28 cellular contexts compared by ENCODE assay signal in genomic region chr13:113150545-113151365, GRCh38. TPM values are rescaled to one million over a fixed set of nuclear protein-coding genes. Genes with fewer than 3 reads are reported as not detected.
A peak's percentile ranks its signal among the peaks of the same experiment; 100 is the strongest.
DNase-seq lines count a peak whose midpoint lies in the region; ATAC-seq and TF ChIP-seq lines count a peak whose summit lies in the region.
"Had no signal": no experiment of that assay in that cellular context is flagged by ENCODE, and none has a peak within 500 bp of the region (broad histone marks: within the 10 kb centered on the region; RNA-seq: fewer than 3 reads in every experiment).

No MANE protein-coding gene starts in this region.

- H3F3A ChIP-seq in neural progenitor cell (ENCODE audit: low read depth): peaks cover 28% of the 10 kb centered on the region

- H3K9me2 ChIP-seq in hepatocyte (replicated peaks; ENCODE audit: insufficient read depth): no peaks in the 10 kb centered on the region

- WGBS in hepatocyte (ENCODE audit: low lambda C conversion rate, missing lambda C conversion rate): 89% methylated on average over 30 of the region's 31 CpGs
- WGBS in upper lobe of left lung, 2 donors: 90 to 92% methylated on average over 25 to 31 of the region's 31 CpGs
- WGBS in prostate gland: 87% methylated on average over 31 of the region's 31 CpGs

- H3K27ac Mint-ChIP-seq in Caco-2 (ENCODE audit: unreplicated experiment) (peak overlapping the region; percentile 46), neural progenitor cell (peak overlapping the region; percentile 63)
- H3K27ac Mint-ChIP-seq: activated CD4-positive, alpha-beta T cell treated with anti-CD3 and anti-CD28 coated beads, Interleukin-2, amount 10 ng/mL, durations not matched to agents 7 days and 5 days; memory B cell had no signal

- POLR2A ChIA-PET in Caco-2 (lab: Charles Lee): no interaction called here
- POLR2A ChIA-PET in HEK293 (lab: Yijun Ruan, JAX): no interaction called here

- no peak overlapping the region for H3K4me3 ChIP-seq in Caco-2 (ENCODE audit: low read depth, low read length)
- H3K4me3 ChIP-seq in HEK293 (ENCODE audit: low read depth, low read length): no peak overlapping the region
- H3K4me3 ChIP-seq in hepatocyte: no peak overlapping the region
- H3K4me3 ChIP-seq in neural progenitor cell: no peak overlapping the region
- no peak overlapping the region for H3K4me3 ChIP-seq in upper lobe of left lung
- H3K4me3 ChIP-seq in prostate gland: no peak overlapping the region
- H3K4me3 ChIP-seq: psoas muscle, skin epidermis, testis had no signal

- no peak for TF ChIP-seq CTCF in Caco-2 (IDR thresholded peaks at IDR 0.05; ENCODE audit: insufficient read depth in 1 of 2, low read depth in 1 of 2, low read length in 1 of 2, severe bottlenecking in 1 of 2, unreplicated experiment in 1 of 2)
- no peak for TF ChIP-seq CTCF in HEK293 (tag by site-specific recombination; IDR thresholded peaks at IDR 0.05)
- TF ChIP-seq CTCF in hepatocyte (IDR thresholded peaks at IDR 0.05; ENCODE audit: poor library complexity): no peak
- TF ChIP-seq CTCF in neural progenitor cell (IDR thresholded peaks at IDR 0.05): no peak
- no peak for TF ChIP-seq CTCF in upper lobe of left lung (IDR thresholded peaks at IDR 0.05)
- no peak for TF ChIP-seq CTCF in prostate gland (IDR thresholded peaks at IDR 0.05)

- H3K36me3 ChIP-seq in Caco-2 (ENCODE audit: control insufficient read depth, insufficient read depth, low read length) (no peaks in the 10 kb centered on the region; the same call in 1 of the 2 replicates), HEK293 (ENCODE audit: control insufficient read depth in 2 of 2, insufficient read depth in 1 of 2, low read length in 2 of 2) (no peaks in the 10 kb centered on the region), hepatocyte (replicated peaks; ENCODE audit: insufficient read depth, low read depth) (no peaks in the 10 kb centered on the region), neural progenitor cell (no peaks in the 10 kb centered on the region), upper lobe of left lung (no peaks in the 10 kb centered on the region), prostate gland (no peaks in the 10 kb centered on the region)

- peaks cover 13% of the 10 kb centered on the region for H3K4me1 ChIP-seq in Caco-2
- H3K4me1 ChIP-seq in HEK293 (ENCODE audit: control insufficient read depth, insufficient read depth, low read length): peaks cover 2% of the 10 kb centered on the region
- H3K4me1 ChIP-seq in hepatocyte (ENCODE audit: insufficient read depth): peaks cover 13% of the 10 kb centered on the region
- peaks cover 6% of the 10 kb centered on the region for H3K4me1 ChIP-seq in neural progenitor cell
- peaks cover 10 to 23% (median 15%) of the 10 kb centered on the region in 4 donors for H3K4me1 ChIP-seq in upper lobe of left lung
- no peaks in the 10 kb centered on the region for H3K4me1 ChIP-seq in prostate gland (replicated peaks)
- H3K4me1 ChIP-seq: testis had no signal

- BruUV-seq in Caco-2 (replicated peaks; lab: Mats Ljungman, UMichigan): no TSS peak

- no peak for TF ChIP-seq EP300 in upper lobe of left lung (IDR thresholded peaks at IDR 0.05)

- no peak overlapping the region for H3K4me3 Mint-ChIP-seq in Caco-2 (ENCODE audit: unreplicated experiment)
- peak overlapping the region; percentile 25 for H3K4me3 Mint-ChIP-seq in neural progenitor cell
- H3K4me3 Mint-ChIP-seq: activated CD4-positive, alpha-beta T cell treated with anti-CD3 and anti-CD28 coated beads, Interleukin-2, amount 10 ng/mL, durations not matched to agents 7 days and 5 days had no signal

- no peak for ATAC-seq in HG02763 (IDR thresholded peaks at IDR 0.05; ENCODE audit: unreplicated experiment)
- no peak for ATAC-seq in upper lobe of left lung (ENCODE audit: low FRiP score in 2 of 2)
- ATAC-seq: activated naive CD4-positive, alpha-beta T cell treated with anti-CD3 and anti-CD28 coated beads, Interleukin-2, amount 50 U/mL, for 72 hours; esophagus mucosa; psoas muscle had no signal

- TF ChIP-seq POLR2A in upper lobe of left lung (IDR thresholded peaks at IDR 0.05) (no peak), prostate gland (IDR thresholded peaks at IDR 0.05) (no peak)

- H3K9me3 Mint-ChIP-seq in Caco-2 (ENCODE audit: unreplicated experiment): peaks cover 6% of the 10 kb centered on the region
- no peaks in the 10 kb centered on the region for H3K9me3 Mint-ChIP-seq in neural progenitor cell

- no peaks in the 10 kb centered on the region for H3K79me2 ChIP-seq in hepatocyte
- H3K79me2 ChIP-seq in neural progenitor cell (ENCODE audit: low read depth): no peaks in the 10 kb centered on the region

- H3K4me1 Mint-ChIP-seq in Caco-2 (ENCODE audit: low read depth, unreplicated experiment) (peaks cover 16% of the 10 kb centered on the region), neural progenitor cell (peaks cover 29% of the 10 kb centered on the region)

- H3K9me3 ChIP-seq in Caco-2 (no peaks in the 10 kb centered on the region), HEK293 (ENCODE audit: control insufficient read depth, insufficient read depth, low read depth, low read length) (no peaks in the 10 kb centered on the region), hepatocyte (ENCODE audit: low read depth) (no peaks in the 10 kb centered on the region), neural progenitor cell (ENCODE audit: low read depth) (no peaks in the 10 kb centered on the region), upper lobe of left lung (no peaks in the 10 kb centered on the region), prostate gland (no peaks in the 10 kb centered on the region)
- H3K9me3 ChIP-seq: psoas muscle, testis had no signal

- H4K20me1 ChIP-seq in hepatocyte (ENCODE audit: insufficient read depth, poor library complexity, severe bottlenecking): no peaks in the 10 kb centered on the region
- H4K20me1 ChIP-seq in neural progenitor cell (ENCODE audit: low read depth): no peaks in the 10 kb centered on the region

- H2AFZ ChIP-seq in hepatocyte: no peak overlapping the region
- no peak overlapping the region for H2AFZ ChIP-seq in neural progenitor cell (replicated peaks)

- H3K4me2 ChIP-seq in hepatocyte (no peak overlapping the region), neural progenitor cell (no peak overlapping the region)
- H3K4me2 ChIP-seq: KMS-11 had no signal

- CTCF ChIA-PET in Caco-2 (lab: Charles Lee) (interaction anchor here (0.5 kb wide), 1 partner anchor 34 kb away, joined by 3 read pairs; no protein-coding TSS in a partner anchor), HEK293 (lab: Yijun Ruan, JAX) (no interaction called here)

- H3K27me3 ChIP-seq in Caco-2 (replicated peaks; ENCODE audit: control insufficient read depth, insufficient read depth, low read length) (no peaks in the 10 kb centered on the region), hepatocyte (no peaks in the 10 kb centered on the region), neural progenitor cell (peaks cover 24% of the 10 kb centered on the region), upper lobe of left lung (no peaks in the 10 kb centered on the region), prostate gland (replicated peaks; ENCODE audit: insufficient read depth) (no peaks in the 10 kb centered on the region)
- H3K27me3 ChIP-seq: testis had no signal

- H3K9ac ChIP-seq in neural progenitor cell: no peak overlapping the region
- H3K9ac ChIP-seq: KMS-11 had no signal

- H3K27ac ChIP-seq in HEK293 (ENCODE audit: extremely low read depth, low read depth, low read length) (no peak overlapping the region), hepatocyte (peak overlapping the region; percentile 23), neural progenitor cell (no peak overlapping the region), upper lobe of left lung (no peak overlapping the region), prostate gland (no peak overlapping the region)
- H3K27ac ChIP-seq: KMS-11, psoas muscle, testis, VCaP had no signal

- H3K27me3 Mint-ChIP-seq in Caco-2 (ENCODE audit: insufficient read depth, unreplicated experiment) (no peaks in the 10 kb centered on the region), neural progenitor cell (ENCODE audit: insufficient read depth, low read depth) (peaks cover 5% of the 10 kb centered on the region)

- intact Hi-C loops in Caco-2 (cut with micrococcal nuclease; ENCODE audit: unreplicated experiment) (no loop called here), prostate gland (cut with DNase I) (loop anchor here (10.0 kb wide), 2 partner anchors 144 to 344 kb away; partner anchors contain the start of genes DCUN1D2 and LAMP1)

- peaks cover 5% of the 10 kb centered on the region for H3K36me3 Mint-ChIP-seq in Caco-2 (ENCODE audit: insufficient read depth, unreplicated experiment)
- H3K36me3 Mint-ChIP-seq in neural progenitor cell: no peaks in the 10 kb centered on the region

- DNase-seq in Caco-2 (no peak), hepatocyte (ENCODE audit: low spot score) (no peak), neural progenitor cell (ENCODE audit: low spot score) (no peak), upper lobe of left lung (no peak), prostate gland (ENCODE audit: low spot score) (no peak)
- DNase-seq: activated CD4-positive, alpha-beta T cell treated with anti-CD3 and anti-CD28 coated beads, Interleukin-2, amount 10 ng/mL, durations not matched to agents 7 days and 5 days; DMS79; effector CD8-positive, alpha-beta T cell; foreskin melanocyte; NCI-H2171; NCI-H526; psoas muscle; stimulated activated CD4-positive, alpha-beta T cell treated with anti-CD3 and anti-CD28 coated beads, Interleukin-2, amount 100 ng/mL, for 24 hours; stimulated activated naive CD4-positive, alpha-beta T cell; T-helper 2 cell; testis had no signal

RNA-seq across cellular contexts. Expression of gene PROZ, which starts 7.7 kb away (rescaled TPM):
- total RNA-seq in Caco-2 (2022) (not detected in 2 replicates), hepatocyte (4.7 and 5.4 TPM in 2 replicates), neural progenitor cell (ENCODE audit: low replicate concordance) (not detected in 2 replicates), upper lobe of left lung (not detected), prostate gland (not detected)
- 4.7 and 8.0 TPM in 2 replicates for polyA plus RNA-seq in hepatocyte
- total RNA-seq: chondrocyte, esophagus mucosa, myocyte, psoas muscle, SK-MEL-5 had no signal
- polyA plus RNA-seq: keratinocyte, psoas muscle had no signal

RNA-seq across cellular contexts. Expression of gene F10, which starts 28.2 kb away (rescaled TPM):
- total RNA-seq in Caco-2 (2022) (26.3 and 34.3 TPM in 2 replicates), hepatocyte (127 and 148 TPM in 2 replicates), neural progenitor cell (ENCODE audit: low replicate concordance) (2.0 and 6.8 TPM in 2 replicates), upper lobe of left lung (10 to 100 TPM in 3 of 6 donors, 1 to 10 TPM in 3; 5.3 to 25.0 (median 8.8) TPM), prostate gland (10 to 100 TPM; 10.2 to 48.0 TPM)
- 141 and 143 TPM in 2 replicates for polyA plus RNA-seq in hepatocyte
- total RNA-seq: activated CD4-positive, alpha-beta T cell treated with anti-CD3 and anti-CD28 coated beads, Interleukin-2, amount 10 ng/mL, durations not matched to agents 7 days and 5 days; activated naive CD4-positive, alpha-beta T cell treated with anti-CD3 and anti-CD28 coated beads, Interleukin-2, amount 50 U/mL, for 72 hours; SK-MEL-5 had no signal
- polyA plus RNA-seq: keratinocyte had no signal

RNA-seq across cellular contexts. Expression of gene F7, which starts 45.2 kb away (rescaled TPM):
- total RNA-seq in Caco-2 (2022) (48.0 and 52.4 TPM in 2 replicates), hepatocyte (20.2 and 24.0 TPM in 2 replicates), neural progenitor cell (ENCODE audit: low replicate concordance) (0.50 TPM in 1 of 2 replicates, not detected in the other), upper lobe of left lung (under 1 TPM in 1 of 6 donors, not detected in 5; 0.20 TPM), prostate gland (1 to 10 TPM in 1 of 2 donors, not detected in 1; 2.7 TPM)
- polyA plus RNA-seq in hepatocyte: 7.0 and 12.6 TPM in 2 replicates
- total RNA-seq: activated CD4-positive, alpha-beta T cell treated with anti-CD3 and anti-CD28 coated beads, Interleukin-2, amount 10 ng/mL, durations not matched to agents 7 days and 5 days; activated naive CD4-positive, alpha-beta T cell treated with anti-CD3 and anti-CD28 coated beads, Interleukin-2, amount 50 U/mL, for 72 hours; esophagus mucosa; myocyte; SK-MEL-5 had no signal
- polyA plus RNA-seq: keratinocyte had no signal

RNA-seq across cellular contexts. Expression of gene PCID2, which starts 57.7 kb away (rescaled TPM):
- 79.5 and 81.5 TPM in 2 replicates for total RNA-seq in Caco-2 (2022)
- total RNA-seq in hepatocyte: 55.4 and 64.9 TPM in 2 replicates
- polyA plus RNA-seq in hepatocyte: 42.3 and 47.5 TPM in 2 replicates
- 91.1 and 99.6 TPM in 2 replicates for total RNA-seq in neural progenitor cell (ENCODE audit: low replicate concordance)
- 10 to 100 TPM; 30.7 to 62.5 (median 37.1) TPM for total RNA-seq in upper lobe of left lung
- total RNA-seq in prostate gland: 10 to 100 TPM; 47.7 to 48.6 TPM

RNA-seq across cellular contexts. Expression of gene CUL4A, which starts 58.7 kb away (rescaled TPM):
- total RNA-seq in Caco-2 (2022) (123 and 125 TPM in 2 replicates), hepatocyte (75.8 and 85.3 TPM in 2 replicates), neural progenitor cell (ENCODE audit: low replicate concordance) (95.1 and 96.0 TPM in 2 replicates), upper lobe of left lung (100 to 1,000 TPM in 4 of 6 donors, 10 to 100 TPM in 2; 54.4 to 346 (median 129) TPM), prostate gland (100 to 1,000 TPM; 103 to 185 TPM)
- 51.0 and 52.2 TPM in 2 replicates for polyA plus RNA-seq in hepatocyte
